In genomic region chr3:107633327-107634141, GRCh38 we compare ENCODE assay signal across 12 cellular contexts.
DNase-seq lines count a peak whose midpoint lies in the region; ATAC-seq and TF ChIP-seq lines count a peak whose summit lies in the region.
"Had no signal": no experiment of that assay in that cellular context is flagged by ENCODE, and none has a peak within 500 bp of the region (broad histone marks: within the 10 kb centered on the region; RNA-seq: fewer than 3 reads in every experiment).

No MANE protein-coding gene starts in this region.

- H3K4me1 Mint-ChIP-seq in activated T-cell treated with anti-CD3 and anti-CD28 coated beads, Interleukin-2, amount 50 U/mL, for 24 hours (ENCODE audit: low read depth) = peaks cover 44% of the 10 kb centered on the region
- H3K4me1 Mint-ChIP-seq in stimulated activated naive CD8-positive, alpha-beta T cell treated with anti-CD3 and anti-CD28 coated beads, Interleukin-15, Interleukin-2, amounts not matched to agents 100 ng/mL and 50 ng/mL, for 24 hours (ENCODE audit: low read depth) = peaks cover 49% of the 10 kb centered on the region

- H2AFZ ChIP-seq in Loucy (ENCODE audit: low read length) = no peak overlapping the region

- H3K9me3 Mint-ChIP-seq in activated T-cell treated with anti-CD3 and anti-CD28 coated beads, Interleukin-2, amount 50 U/mL, for 24 hours = no peaks in the 10 kb centered on the region
- no peaks in the 10 kb centered on the region for H3K9me3 Mint-ChIP-seq in stimulated activated naive CD8-positive, alpha-beta T cell treated with anti-CD3 and anti-CD28 coated beads, Interleukin-15, Interleukin-2, amounts not matched to agents 100 ng/mL and 50 ng/mL, for 24 hours
- H3K9me3 Mint-ChIP-seq: H9 had no signal

- no peak overlapping the region for H3K4me3 ChIP-seq in Loucy (ENCODE audit: low read length, poor library complexity, severe bottlenecking)

- peaks cover 29% of the 10 kb centered on the region for H3K4me1 ChIP-seq in Loucy (ENCODE audit: insufficient read depth, low read length, poor library complexity, severe bottlenecking)

- peaks cover 6% of the 10 kb centered on the region for H3K36me3 Mint-ChIP-seq in activated T-cell treated with anti-CD3 and anti-CD28 coated beads, Interleukin-2, amount 50 U/mL, for 24 hours (ENCODE audit: low read depth)
- no peaks in the 10 kb centered on the region for H3K36me3 Mint-ChIP-seq in stimulated activated naive CD8-positive, alpha-beta T cell treated with anti-CD3 and anti-CD28 coated beads, Interleukin-15, Interleukin-2, amounts not matched to agents 100 ng/mL and 50 ng/mL, for 24 hours (ENCODE audit: low read depth)

- no peak for DNase-seq in activated T-cell treated with anti-CD3 and anti-CD28 coated beads, Interleukin-2, amount 50 U/mL, for 24 hours
- DNase-seq in activated T-cell treated with anti-CD3 and anti-CD28 coated beads, Interleukin-2, amount 50 U/mL, for 48 hours = no peak
- DNase-seq in AG08395 (ENCODE audit: low spot score) (no peak), COR-L47 (lab: John Stamatoyannopoulos, UW) (no peak)
- no peak for DNase-seq in activated CD4-positive, alpha-beta T cell treated with anti-CD3 and anti-CD28 coated beads for 48 hours
- DNase-seq: activated CD8-positive, alpha-beta memory T cell treated with anti-CD3 and anti-CD28 coated beads, Interleukin-2, amount 50 U/mL, for 4 hours; H9; stimulated activated CD4-positive, alpha-beta T cell treated with anti-CD3 and anti-CD28 coated beads, Interleukin-15, amount 100 ng/mL, for 24 hours had no signal

- no peaks in the 10 kb centered on the region for H3K36me3 ChIP-seq in Loucy (ENCODE audit: insufficient read depth, low read length)

- H3K9ac ChIP-seq in Loucy (ENCODE audit: low read depth, low read length, poor library complexity, severe bottlenecking) = no peak overlapping the region

- H3F3A ChIP-seq in Loucy (ENCODE audit: low read depth) = no peaks in the 10 kb centered on the region

- peak overlapping the region; percentile 63 for H3K27ac Mint-ChIP-seq in activated T-cell treated with anti-CD3 and anti-CD28 coated beads, Interleukin-2, amount 50 U/mL, for 24 hours
- H3K27ac Mint-ChIP-seq in stimulated activated naive CD8-positive, alpha-beta T cell treated with anti-CD3 and anti-CD28 coated beads, Interleukin-15, Interleukin-2, amounts not matched to agents 100 ng/mL and 50 ng/mL, for 24 hours = peak overlapping the region; percentile 61
- H3K27ac Mint-ChIP-seq: H9 had no signal

- no peaks in the 10 kb centered on the region for H3K9me2 ChIP-seq in Loucy (replicated peaks; ENCODE audit: low read depth, low read length)

- peaks cover 24% of the 10 kb centered on the region for H4K20me1 ChIP-seq in Loucy (ENCODE audit: insufficient read depth, low read length, poor library complexity, severe bottlenecking)

- peaks cover 67% of the 10 kb centered on the region for H3K79me2 ChIP-seq in Loucy (ENCODE audit: insufficient read depth, low read length)

- H3K4me3 Mint-ChIP-seq in activated T-cell treated with anti-CD3 and anti-CD28 coated beads, Interleukin-2, amount 50 U/mL, for 24 hours = peak overlapping the region; percentile 20
- H3K4me3 Mint-ChIP-seq in stimulated activated naive CD8-positive, alpha-beta T cell treated with anti-CD3 and anti-CD28 coated beads, Interleukin-15, Interleukin-2, amounts not matched to agents 100 ng/mL and 50 ng/mL, for 24 hours = peak overlapping the region; percentile 4
- H3K4me3 Mint-ChIP-seq: H9 had no signal

- no peaks in the 10 kb centered on the region for H3K27me3 ChIP-seq in Loucy (ENCODE audit: insufficient read depth, low read length, poor library complexity, severe bottlenecking)

- H3K9me3 ChIP-seq in Loucy (ENCODE audit: insufficient read depth, low read depth, low read length) = no peaks in the 10 kb centered on the region

- ATAC-seq in HG02852 (IDR thresholded peaks at IDR 0.05; ENCODE audit: unreplicated experiment) = peak; percentile 95
- ATAC-seq: left lobe of liver had no signal

- H3K27me3 Mint-ChIP-seq in activated T-cell treated with anti-CD3 and anti-CD28 coated beads, Interleukin-2, amount 50 U/mL, for 24 hours = no peaks in the 10 kb centered on the region
- no peaks in the 10 kb centered on the region for H3K27me3 Mint-ChIP-seq in stimulated activated naive CD8-positive, alpha-beta T cell treated with anti-CD3 and anti-CD28 coated beads, Interleukin-15, Interleukin-2, amounts not matched to agents 100 ng/mL and 50 ng/mL, for 24 hours

- TF ChIP-seq CTCF in Loucy (conservative IDR thresholded peaks at IDR 0.05; ENCODE audit: low read length) = no peak

- H3K4me2 ChIP-seq in Loucy (ENCODE audit: low read depth, low read length, poor library complexity, severe bottlenecking) = peak overlapping the region; percentile 12
